In the genomic region with DNA sequence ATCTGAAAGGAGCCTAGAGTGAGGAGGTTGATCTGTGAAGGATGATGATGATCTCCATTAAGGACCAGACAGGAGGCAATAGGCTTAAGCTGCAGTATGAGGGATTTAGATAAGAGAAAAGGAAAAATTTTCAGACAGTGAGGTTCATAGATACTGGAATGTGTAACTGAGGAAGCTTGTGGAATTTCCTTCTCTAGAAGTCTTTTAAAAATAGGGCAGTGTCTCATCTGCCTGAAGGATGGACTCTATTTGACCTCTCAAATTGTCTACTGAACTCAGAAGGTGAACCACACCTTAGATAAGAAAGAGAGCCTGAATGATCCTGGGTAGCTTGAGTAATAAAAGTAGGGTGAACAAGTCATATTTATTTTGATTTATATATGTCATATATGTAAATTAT, we compare ENCODE assay signal across 21 cellular contexts.
DNase-seq lines count a peak whose midpoint lies in the region; TF ChIP-seq lines count a peak whose summit lies in the region.
"Had no signal": no experiment of that assay in that cellular context is flagged by ENCODE, and none has a peak within 500 bp of the region (broad histone marks: within the 10 kb centered on the region; RNA-seq: fewer than 3 reads in every experiment).

No MANE protein-coding gene starts in this region.

- no peaks in the 10 kb centered on the region for H3K36me3 Mint-ChIP-seq in chondrocyte (ENCODE audit: low read depth)

- H2AFZ ChIP-seq in ACC112 (ENCODE audit: low read length, unreplicated experiment) = peak overlapping the region; percentile 91

- TF ChIP-seq CTCF in chondrocyte (IDR thresholded peaks at IDR 0.05) = no peak

- no peaks in the 10 kb centered on the region for H3K27me3 ChIP-seq in ACC112 (ENCODE audit: insufficient read depth, low read length)
- H3K27me3 ChIP-seq: cardiac muscle cell, pancreas, Peyer's patch, SJCRH30, transverse colon had no signal

- no peak overlapping the region for H3K4me3 Mint-ChIP-seq in chondrocyte (ENCODE audit: unreplicated experiment)
- H3K4me3 Mint-ChIP-seq: activated CD4-positive, alpha-beta memory T cell treated with anti-CD3 and anti-CD28 coated beads, Interleukin-2, amount 10 ng/mL, durations not matched to agents 7 days and 5 days; T-helper 1 cell treated with Interleukin-12 subunit alpha and Interleukin-12 subunit beta and Interleukin-4 antibody, amounts not matched to agents 30 μg/mL and 1 μg/mL, for 36 hours had no signal

- H3K4me1 Mint-ChIP-seq in chondrocyte (ENCODE audit: low read depth) = peaks cover 43% of the 10 kb centered on the region

- H3K27ac Mint-ChIP-seq in chondrocyte (ENCODE audit: unreplicated experiment) = peak overlapping the region; percentile 69
- H3K27ac Mint-ChIP-seq: activated CD4-positive, alpha-beta memory T cell treated with anti-CD3 and anti-CD28 coated beads, Interleukin-2, amount 10 ng/mL, durations not matched to agents 7 days and 5 days; T-helper 1 cell treated with Interleukin-12 subunit alpha and Interleukin-12 subunit beta and Interleukin-4 antibody, amounts not matched to agents 30 μg/mL and 1 μg/mL, for 36 hours had no signal

- H3K4me3 ChIP-seq in ACC112 (ENCODE audit: low read depth, low read length) (no peak overlapping the region), mesodermal cell (ENCODE audit: extremely low read depth, insufficient read depth, low read length, poor library complexity, severe bottlenecking) (no peak overlapping the region)
- H3K4me3 ChIP-seq: cardiac muscle cell, dorsolateral prefrontal cortex, pancreas, Peyer's patch, SJCRH30, transverse colon had no signal

- no peaks in the 10 kb centered on the region for H3K9me3 Mint-ChIP-seq in chondrocyte (ENCODE audit: low read depth)
- H3K9me3 Mint-ChIP-seq: activated CD4-positive, alpha-beta memory T cell treated with anti-CD3 and anti-CD28 coated beads, Interleukin-2, amount 10 ng/mL, durations not matched to agents 7 days and 5 days; T-helper 1 cell treated with Interleukin-12 subunit alpha and Interleukin-12 subunit beta and Interleukin-4 antibody, amounts not matched to agents 30 μg/mL and 1 μg/mL, for 36 hours had no signal

- H3K79me2 ChIP-seq in ACC112 (ENCODE audit: control insufficient read depth, insufficient read depth, low read length, unreplicated experiment) = no peaks in the 10 kb centered on the region

- no peaks in the 10 kb centered on the region for H3K9me3 ChIP-seq in mesodermal cell (ENCODE audit: control insufficient read depth, low read length)
- H3K9me3 ChIP-seq: pancreas, Peyer's patch, SJCRH30, transverse colon had no signal

- DNase-seq in OCI-M1 (lab: John Stamatoyannopoulos, UW) (peak; percentile 41), chondrocyte (ENCODE audit: low spot score) (no peak), cardiac septum (ENCODE audit: low spot score) (no peak), H4 (ENCODE audit: low spot score) (no peak), NCI-H2196 treated with DMSO at 0.1 percent for 48 hours (lab: John Stamatoyannopoulos, UW; ENCODE audit: unreplicated experiment) (no peak), NCI-H524 (lab: John Stamatoyannopoulos, UW) (no peak)
- DNase-seq: activated CD4-positive, alpha-beta memory T cell treated with anti-CD3 and anti-CD28 coated beads, Interleukin-2, amount 10 ng/mL, durations not matched to agents 7 days and 5 days; activated CD8-positive, alpha-beta memory T cell treated with anti-CD3 and anti-CD28 coated beads, Interleukin-2, amount 50 U/mL, for 48 hours; activated naive CD4-positive, alpha-beta T cell treated with anti-CD3 and anti-CD28 coated beads, Interleukin-2, amount 50 U/mL, for 16 hours; dorsolateral prefrontal cortex; H7; NCI-H1417 treated with DMSO at 0.1 percent for 48 hours; pancreas; Peyer's patch; SJCRH30; stimulated activated CD4-positive, alpha-beta T cell treated with anti-CD3 and anti-CD28 coated beads, Interleukin-2, amount 100 ng/mL, for 48 hours; transverse colon had no signal

- intact Hi-C loops in cardiac septum (cut with DNase I) = no loop called here

- peaks cover 2% of the 10 kb centered on the region for H3K27me3 Mint-ChIP-seq in chondrocyte (ENCODE audit: low read depth)

- H3K27ac ChIP-seq in ACC112 (ENCODE audit: low read depth, low read length) (peak overlapping the region; percentile 90), mesodermal cell (ENCODE audit: low read depth, low read length, severe bottlenecking) (peak overlapping the region; percentile 29)
- H3K27ac ChIP-seq: cardiac muscle cell, dorsolateral prefrontal cortex, pancreas, Peyer's patch, SJCRH30, transverse colon had no signal

- H3K4me1 ChIP-seq in ACC112 (ENCODE audit: control insufficient read depth, insufficient read depth, low read length, unreplicated experiment) (peaks cover 40% of the 10 kb centered on the region), mesodermal cell (ENCODE audit: control insufficient read depth, insufficient read depth, low read length, poor library complexity, severe bottlenecking) (peaks cover 40% of the 10 kb centered on the region)

- H3K36me3 ChIP-seq in ACC112 (ENCODE audit: insufficient read depth, low read length) (no peaks in the 10 kb centered on the region), mesodermal cell (ENCODE audit: control insufficient read depth, insufficient read depth, low read length) (no peaks in the 10 kb centered on the region)
- H3K36me3 ChIP-seq: cardiac muscle cell, pancreas, Peyer's patch, SJCRH30, transverse colon had no signal
